In genomic region chr16:6835941-6836340, GRCh38 we compare ENCODE assay signal across 26 cellular contexts.
"Had no signal": no experiment of that assay in that cellular context is flagged by ENCODE, and none has a peak within 500 bp of the region (broad histone marks: within the 10 kb centered on the region; RNA-seq: fewer than 3 reads in every experiment).

No MANE protein-coding gene starts in this region.

- H3K4me3 ChIP-seq: adrenal gland, body of pancreas, esophagus squamous epithelium, gastroesophageal sphincter had no signal

- H3K9me3 ChIP-seq: adrenal gland, body of pancreas, esophagus squamous epithelium had no signal

- DNase-seq: activated CD4-positive, alpha-beta memory T cell treated with anti-CD3 and anti-CD28 coated beads for 36 hours; activated CD4-positive, alpha-beta T cell treated with anti-CD3 and anti-CD28 coated beads, Interleukin-2, amount 10 ng/mL, durations not matched to agents 24 days and 14 days; activated CD8-positive, alpha-beta memory T cell treated with anti-CD3 and anti-CD28 coated beads, Interleukin-2, amount 10 ng/mL, durations not matched to agents 7 days and 5 days; activated CD8-positive, alpha-beta memory T cell treated with anti-CD3 and anti-CD28 coated beads, Interleukin-2, amount 50 U/mL, for 4 hours; activated CD8-positive, alpha-beta T cell treated with anti-CD3 and anti-CD28 coated beads, Interleukin-2, amount 10 ng/mL, durations not matched to agents 7 days and 5 days; activated effector memory CD4-positive, alpha-beta T cell treated with anti-CD3 and anti-CD28 coated beads, Interleukin-2, amount 50 U/mL, for 16 hours; activated naive CD4-positive, alpha-beta T cell treated with anti-CD3 and anti-CD28 coated beads for 36 hours; activated naive CD8-positive, alpha-beta T cell treated with anti-CD3 and anti-CD28 coated beads for 36 hours; activated naive CD8-positive, alpha-beta T cell treated with anti-CD3 and anti-CD28 coated beads, Interleukin-2, amount 50 U/mL, for 24 hours; activated T-cell treated with anti-CD3 and anti-CD28 coated beads, Interleukin-2, amount 50 U/mL, for 1 hour; activated T-cell treated with anti-CD3 and anti-CD28 coated beads, Interleukin-2, amount 50 U/mL, for 48 hours; adrenal gland; amygdala; aorta; body of pancreas; cortex of kidney; dermis blood vessel endothelial cell; effector CD4-positive, alpha-beta T cell; effector memory CD8-positive, alpha-beta T cell; esophagus squamous epithelium; foreskin melanocyte; head of caudate nucleus; T-helper 1 cell; T-helper 17 cell; T1000 had no signal

- H3K4me1 ChIP-seq: adrenal gland, body of pancreas, esophagus squamous epithelium, gastroesophageal sphincter had no signal

- H3K36me3 ChIP-seq: adrenal gland, esophagus squamous epithelium, gastroesophageal sphincter had no signal

- H3K27me3 ChIP-seq: adrenal gland, body of pancreas, esophagus squamous epithelium, gastroesophageal sphincter had no signal

- H3K27ac ChIP-seq: adrenal gland, body of pancreas, esophagus squamous epithelium, gastroesophageal sphincter had no signal

- ATAC-seq: activated CD8-positive, alpha-beta memory T cell treated with anti-CD3 and anti-CD28 coated beads, Interleukin-2, amount 10 ng/mL, durations not matched to agents 7 days and 5 days; activated CD8-positive, alpha-beta T cell treated with anti-CD3 and anti-CD28 coated beads, Interleukin-2, amount 10 ng/mL, durations not matched to agents 7 days and 5 days; activated naive CD8-positive, alpha-beta T cell treated with anti-CD3 and anti-CD28 coated beads, Interleukin-2, amount 50 U/mL, for 24 hours; body of pancreas; effector memory CD8-positive, alpha-beta T cell; gastroesophageal sphincter; T-helper 17 cell had no signal
